Comparison of ENCODE assay signal across 16 cellular contexts in the genomic region with DNA sequence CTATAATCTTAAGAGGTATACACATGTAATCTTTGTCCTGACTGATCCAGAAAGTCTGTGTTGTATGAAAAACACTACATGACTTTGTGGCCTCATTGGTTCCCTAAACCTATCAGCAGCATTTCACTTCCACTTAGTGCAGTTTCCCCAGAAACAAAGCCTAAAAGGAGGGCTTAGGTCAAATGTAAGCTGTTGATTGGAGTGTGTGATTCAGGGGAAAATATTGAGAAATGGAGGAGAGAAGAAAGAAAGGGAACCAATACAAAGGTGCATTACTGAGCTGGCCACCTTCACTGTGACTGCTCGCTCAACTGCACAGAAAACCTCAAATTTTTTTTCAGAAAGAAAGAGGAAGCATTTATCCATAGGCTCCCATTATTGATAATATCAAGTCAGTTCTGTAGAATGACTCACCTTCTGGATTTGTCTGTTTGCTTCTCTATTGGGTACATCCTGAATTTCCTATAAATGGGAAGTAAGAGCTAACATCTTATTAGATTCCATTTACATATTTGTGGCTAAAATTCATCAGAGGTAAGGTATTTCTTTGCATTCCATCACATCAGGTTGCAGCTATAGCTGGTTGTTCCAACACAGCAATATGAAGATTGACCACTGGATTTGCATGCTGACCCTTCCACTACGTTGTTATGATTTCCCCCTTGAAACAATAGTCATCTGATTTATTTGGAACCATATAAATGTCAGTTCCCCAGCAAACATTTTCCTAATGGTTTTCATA. TPM values are rescaled to one million over a fixed set of nuclear protein-coding genes. Genes with fewer than 3 reads are reported as not detected.
DNase-seq lines count a peak whose midpoint lies in the region; ATAC-seq lines count a peak whose summit lies in the region.
"Had no signal": no experiment of that assay in that cellular context is flagged by ENCODE, and none has a peak within 500 bp of the region (broad histone marks: within the 10 kb centered on the region; RNA-seq: fewer than 3 reads in every experiment).

No MANE protein-coding gene starts in this region.

- no peak overlapping the region for H2AK5ac ChIP-seq in mesenchymal stem cell (ENCODE audit: low read length, severe bottlenecking)

- no peaks in the 10 kb centered on the region for H3K79me1 ChIP-seq in mesenchymal stem cell (replicated peaks; ENCODE audit: low read length, poor library complexity, severe bottlenecking)

- no peak overlapping the region for H3K4me2 ChIP-seq in mesenchymal stem cell (ENCODE audit: low read length, poor library complexity, severe bottlenecking)

- H3K36me3 ChIP-seq in mesenchymal stem cell (ENCODE audit: control insufficient read depth in 1 of 2, insufficient read depth in 2 of 2, low read depth in 1 of 2, low read length in 2 of 2), result no peaks in the 10 kb centered on the region

- peak; percentile 48 for ATAC-seq in GM21515 (IDR thresholded peaks at IDR 0.05; ENCODE audit: unreplicated experiment)
- ATAC-seq: right cardiac atrium had no signal

- no peaks in the 10 kb centered on the region for H3K9me3 ChIP-seq in mesenchymal stem cell (ENCODE audit: control insufficient read depth, low read length)

- H3K27me3 ChIP-seq in mesenchymal stem cell (ENCODE audit: control insufficient read depth in 1 of 2, insufficient read depth in 1 of 2, low read length in 2 of 2), result no peaks in the 10 kb centered on the region

- no peak overlapping the region for H4K8ac ChIP-seq in mesenchymal stem cell (ENCODE audit: low read length)

- H3K14ac ChIP-seq in mesenchymal stem cell (ENCODE audit: low read length in 2 of 2), result no peak overlapping the region

- no peak overlapping the region for H3K23ac ChIP-seq in mesenchymal stem cell (ENCODE audit: low read length in 2 of 2)

- no peak overlapping the region for H2BK15ac ChIP-seq in mesenchymal stem cell (ENCODE audit: low read depth, poor library complexity, severe bottlenecking)

- no peak overlapping the region for H3K4me3 Mint-ChIP-seq in activated CD4-positive, alpha-beta T cell treated with anti-CD3 and anti-CD28 coated beads, Interleukin-2, amount 10 ng/mL, durations not matched to agents 7 days and 5 days
- H3K4me3 Mint-ChIP-seq: activated B cell treated with CpG ODN at 0.5 μM for 24 hours; dendritic cell treated with granulocyte-macrophage colony-stimulating factor and Interleukin-4, amounts not matched to agents 40 ng/mL and 50 ng/mL, for 4 days had no signal

- DNase-seq in M059J (ENCODE audit: low read depth) (peak; percentile 69), SW480 (ENCODE audit: low spot score) (peak; percentile 26), mesenchymal stem cell (no peak), NCI-H2107 (lab: John Stamatoyannopoulos, UW) (no peak), posterior vena cava (ENCODE audit: low spot score) (no peak), cortex of kidney (lab: John Stamatoyannopoulos, UW) (no peak)
- no peak for DNase-seq in activated CD4-positive, alpha-beta T cell treated with anti-CD3 and anti-CD28 coated beads, Interleukin-2, amount 10 ng/mL, durations not matched to agents 7 days and 5 days
- DNase-seq: activated B cell treated with CpG ODN at 0.5 μM for 24 hours; islet precursor cell; NCI-H1048; NCI-H510A; right cardiac atrium; stimulated activated CD4-positive, alpha-beta T cell treated with anti-CD3 and anti-CD28 coated beads, Interleukin-4, amount 100 ng/mL, for 4 hours had no signal

- WGBS in mesenchymal stem cell, result 23% methylated on average over 1 of the region's 2 CpGs

- POLR2A ChIA-PET in activated CD4-positive, alpha-beta T cell treated with anti-CD3 and anti-CD28 coated beads, Interleukin-2, amount 10 ng/mL, durations not matched to agents 7 days and 5 days (lab: Charles Lee), result no interaction called here

- no peak overlapping the region for H4K91ac ChIP-seq in mesenchymal stem cell (ENCODE audit: low read length)

- peaks cover 50% of the 10 kb centered on the region for H3K27me3 Mint-ChIP-seq in activated CD4-positive, alpha-beta T cell treated with anti-CD3 and anti-CD28 coated beads, Interleukin-2, amount 10 ng/mL, durations not matched to agents 7 days and 5 days

- no peak overlapping the region for H3K18ac ChIP-seq in mesenchymal stem cell (ENCODE audit: low read depth in 1 of 2, low read length in 2 of 2)

- H2AFZ ChIP-seq in mesenchymal stem cell (ENCODE audit: low read depth, low read length), result no peak overlapping the region

- no peaks in the 10 kb centered on the region for H3K4me1 ChIP-seq in mesenchymal stem cell (ENCODE audit: control insufficient read depth, insufficient read depth, low read depth, low read length)

- no peak overlapping the region for H2BK120ac ChIP-seq in mesenchymal stem cell (ENCODE audit: low read depth, low read length)

- no peaks in the 10 kb centered on the region for H3K9me3 Mint-ChIP-seq in activated CD4-positive, alpha-beta T cell treated with anti-CD3 and anti-CD28 coated beads, Interleukin-2, amount 10 ng/mL, durations not matched to agents 7 days and 5 days
- H3K9me3 Mint-ChIP-seq: activated B cell treated with CpG ODN at 0.5 μM for 24 hours; dendritic cell treated with granulocyte-macrophage colony-stimulating factor and Interleukin-4, amounts not matched to agents 40 ng/mL and 50 ng/mL, for 4 days had no signal

- H3K4ac ChIP-seq in mesenchymal stem cell (ENCODE audit: low read depth in 1 of 2, low read length in 2 of 2), result no peak overlapping the region

- H3K4me1 Mint-ChIP-seq in activated CD4-positive, alpha-beta T cell treated with anti-CD3 and anti-CD28 coated beads, Interleukin-2, amount 10 ng/mL, durations not matched to agents 7 days and 5 days, result no peaks in the 10 kb centered on the region
- H3K4me1 Mint-ChIP-seq: activated B cell treated with CpG ODN at 0.5 μM for 24 hours had no signal

- H2BK5ac ChIP-seq in mesenchymal stem cell (ENCODE audit: low read depth, low read length, poor library complexity, severe bottlenecking), result no peak overlapping the region

- H3K36me3 Mint-ChIP-seq in activated CD4-positive, alpha-beta T cell treated with anti-CD3 and anti-CD28 coated beads, Interleukin-2, amount 10 ng/mL, durations not matched to agents 7 days and 5 days (ENCODE audit: low read depth), result no peaks in the 10 kb centered on the region

- CTCF ChIA-PET in activated CD4-positive, alpha-beta T cell treated with anti-CD3 and anti-CD28 coated beads, Interleukin-2, amount 10 ng/mL, durations not matched to agents 7 days and 5 days (lab: Charles Lee), result interaction anchor here (0.9 kb wide), 1 partner anchor 702 kb away, joined by 3 read pairs; no protein-coding TSS in a partner anchor

- no peak overlapping the region for H3K4me3 ChIP-seq in mesenchymal stem cell (ENCODE audit: insufficient read depth in 1 of 2, low read depth in 1 of 2, low read length in 2 of 2)

- no peak overlapping the region for H3K27ac Mint-ChIP-seq in activated CD4-positive, alpha-beta T cell treated with anti-CD3 and anti-CD28 coated beads, Interleukin-2, amount 10 ng/mL, durations not matched to agents 7 days and 5 days
- H3K27ac Mint-ChIP-seq: activated B cell treated with CpG ODN at 0.5 μM for 24 hours; dendritic cell treated with granulocyte-macrophage colony-stimulating factor and Interleukin-4, amounts not matched to agents 40 ng/mL and 50 ng/mL, for 4 days had no signal

- no peak overlapping the region for H3K9ac ChIP-seq in mesenchymal stem cell (ENCODE audit: low read length)

- intact Hi-C loops in posterior vena cava (cut with DNase I), result loop anchor here in 1 of 2 donors (10.0 kb wide), 1 partner anchor 745 kb away; no protein-coding TSS in a partner anchor

- no peak overlapping the region for H2BK12ac ChIP-seq in mesenchymal stem cell (ENCODE audit: low read length in 2 of 2)

- H3K27ac ChIP-seq in mesenchymal stem cell (ENCODE audit: low read length, poor library complexity, severe bottlenecking), result peak overlapping the region; percentile 63
- H3K27ac ChIP-seq: C4-2B had no signal

RNA-seq across cellular contexts. Expression of gene FST, which starts 10.3 kb away (rescaled TPM):
- 0.99 and 6.8 TPM in 2 replicates for total RNA-seq in M059J (2014; rRNA removed; shearing (Covaris generic))
- polyA plus RNA-seq in mesenchymal stem cell (2013, experiment 1 of 2), result 7.0 TPM
- 8.1 TPM for polyA plus RNA-seq in mesenchymal stem cell (2013, experiment 2 of 2)
- not detected for total RNA-seq in activated CD4-positive, alpha-beta T cell treated with anti-CD3 and anti-CD28 coated beads, Interleukin-2, amount 10 ng/mL, durations not matched to agents 7 days and 5 days
- total RNA-seq in posterior vena cava, result 10 to 100 TPM; 18.3 to 19.2 TPM
- total RNA-seq: activated B cell treated with CpG ODN at 0.5 μM for 24 hours had no signal

Comparison
In these comparisons a context has a peak if more than half of its experiments do, and no peak if none do; other contexts are left out.
1. DNase-seq: peak in M059J (single experiment) and SW480 (single experiment); none in mesenchymal stem cell (single experiment), NCI-H2107 (single experiment), activated CD4-positive, alpha-beta T cell treated with anti-CD3 and anti-CD28 coated beads, Interleukin-2, amount 10 ng/mL, durations not matched to agents 7 days and 5 days (single experiment), posterior vena cava (single experiment) and cortex of kidney (single experiment).